8 cellular contexts compared by ENCODE assay signal in the genomic region with DNA sequence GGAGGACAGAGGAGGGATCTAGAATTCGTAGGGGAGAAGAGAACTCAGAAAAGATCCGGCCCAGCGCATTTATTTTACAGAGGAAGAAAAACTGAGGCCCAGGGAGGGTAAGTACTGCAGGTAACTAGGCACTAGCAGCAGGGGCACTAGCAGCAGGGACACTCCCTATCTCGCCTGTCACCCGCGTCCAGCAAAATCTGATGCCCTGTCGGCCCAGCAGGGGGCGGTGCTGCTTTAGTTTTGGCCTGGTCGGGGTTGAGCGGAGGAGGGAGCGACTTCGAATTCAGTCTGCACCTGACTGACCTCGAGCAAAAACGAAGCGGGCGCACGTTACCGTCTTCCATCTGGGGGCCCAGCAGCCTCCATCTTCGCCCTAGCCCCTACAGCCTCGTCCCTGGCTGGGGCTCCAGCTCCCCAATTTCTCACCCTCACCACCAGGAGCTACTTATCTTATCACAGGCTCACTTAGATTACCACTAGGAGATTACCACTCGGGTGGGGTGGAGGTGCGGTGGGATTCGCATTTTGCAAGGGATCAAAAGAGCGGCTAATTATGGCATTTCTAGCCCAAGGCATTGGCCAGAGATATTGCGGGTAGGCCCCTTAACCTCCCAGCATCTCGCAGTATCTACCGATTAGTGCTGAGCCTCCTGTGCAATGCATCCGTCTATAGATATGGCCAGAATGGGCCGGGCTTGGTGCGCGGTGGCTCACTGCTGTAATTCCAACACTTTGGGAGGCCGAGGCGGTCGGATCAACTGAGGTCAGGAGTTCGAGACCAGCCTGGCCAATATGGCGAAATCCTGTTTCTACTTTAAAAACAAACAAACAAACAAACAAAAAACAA. TPM values are rescaled to one million over a fixed set of nuclear protein-coding genes. Genes with fewer than 3 reads are reported as not detected.
DNase-seq lines count a peak whose midpoint lies in the region; ATAC-seq and TF ChIP-seq lines count a peak whose summit lies in the region.

No MANE protein-coding gene starts in this region.

- H3K27me3 ChIP-seq in BLaER1, result peaks cover 42% of the 10 kb centered on the region
- H3K27me3 ChIP-seq in dorsolateral prefrontal cortex, result peaks cover 0 to 53% (median 22%) of the 10 kb centered on the region in 45 donors
- peaks cover 0 to 8% of the 10 kb centered on the region in 2 donors for H3K27me3 ChIP-seq in right lobe of liver

- peaks cover 13% of the 10 kb centered on the region; the same call in 1 of the 2 replicates for H4K20me1 ChIP-seq in BLaER1

- TF ChIP-seq CTCF in dorsolateral prefrontal cortex (IDR thresholded peaks at IDR 0.05 in 54 of 56, conservative IDR thresholded peaks at IDR 0.05 in 2 of 56; ENCODE audit: low read depth in 1 of 56, partially characterized antibody in 56 of 56) (peak; percentile 70 to 96 (median 89)), right lobe of liver (IDR thresholded peaks at IDR 0.05) (peak; percentile 90 to 95 (median 92))

- H3K4me1 ChIP-seq in BLaER1, result peaks cover 22% of the 10 kb centered on the region
- peaks cover 0 to 27% (median 11%) of the 10 kb centered on the region in 4 donors for H3K4me1 ChIP-seq in right lobe of liver

- 9% methylated on average over 28 of the region's 36 CpGs for WGBS in right lobe of liver (ENCODE audit: insufficient coverage, low coverage, low lambda C conversion rate, missing lambda C conversion rate)

- peak; percentile 86 for DNase-seq in NCI-H69 (lab: John Stamatoyannopoulos, UW)
- DNase-seq in activated CD4-positive, alpha-beta T cell treated with anti-CD3 and anti-CD28 coated beads, Interleukin-2, amount 50 U/mL, for 4 hours, result peak; percentile 88 to 92
- peak; percentile 73 to 91 (median 84) for DNase-seq in dorsolateral prefrontal cortex
- DNase-seq in right lobe of liver, result peak; percentile 86 to 89 (median 88)
- peak; percentile 91 for DNase-seq in stimulated activated CD4-positive, alpha-beta T cell treated with anti-CD3 and anti-CD28 coated beads, Interleukin-4, amount 100 ng/mL, for 1 hour

- peak; percentile 97 for ATAC-seq in GM19395 (IDR thresholded peaks at IDR 0.05; ENCODE audit: unreplicated experiment)
- ATAC-seq in HG03558 (IDR thresholded peaks at IDR 0.05; ENCODE audit: extremely low read depth, unreplicated experiment), result peak; percentile 58
- ATAC-seq in right lobe of liver, result peak; percentile 96 to 98 (median 98)

- intact Hi-C loops in dorsolateral prefrontal cortex (cut with DNase I) (loop anchor here in 1 of 2 donors (10.0 kb wide), 1 partner anchor 406 kb away; no protein-coding TSS in a partner anchor), right lobe of liver (cut with DNase I) (no loop called here)

- no peak for TF ChIP-seq POLR2A in right lobe of liver (IDR thresholded peaks at IDR 0.05)

- peak overlapping the region; percentile 66 for H3K4me3 ChIP-seq in BLaER1
- H3K4me3 ChIP-seq in dorsolateral prefrontal cortex, result peak overlapping the region; percentile 15 to 71 (median 53)
- H3K4me3 ChIP-seq in right lobe of liver, result peak overlapping the region; percentile 34 to 46 (median 38)

- peak overlapping the region; percentile 41; the same call in 1 of the 2 replicates for H3K9ac ChIP-seq in BLaER1

- H3K9me3 ChIP-seq in BLaER1, result no peaks in the 10 kb centered on the region
- no peaks in the 10 kb centered on the region for H3K9me3 ChIP-seq in right lobe of liver

- H3K36me3 ChIP-seq in BLaER1 (no peaks in the 10 kb centered on the region), right lobe of liver (no peaks in the 10 kb centered on the region)

- H3K4me2 ChIP-seq in BLaER1, result peak overlapping the region; percentile 98

- H3K27ac ChIP-seq in BLaER1, result no peak overlapping the region
- peak overlapping the region in 42 of 59 donors; percentile 2 to 83 (median 64) for H3K27ac ChIP-seq in dorsolateral prefrontal cortex
- H3K27ac ChIP-seq in right lobe of liver, result no peak overlapping the region

RNA-seq across cellular contexts. Expression of a gene that starts 17.8 kb away (rescaled TPM):
- total RNA-seq in dorsolateral prefrontal cortex (1 to 10 TPM in 119 of 120 experiments, under 1 TPM in 1; 0.88 to 5.0 (median 2.7) TPM), right lobe of liver (1 to 10 TPM in 1 of 6 experiments, under 1 TPM in 5; 0.26 to 1.1 (median 0.61) TPM)

RNA-seq across cellular contexts. Expression of a gene that starts 53.1 kb away (rescaled TPM):
- total RNA-seq in dorsolateral prefrontal cortex (1 to 10 TPM in 6 of 120 experiments, under 1 TPM in 19, not detected in 95; 0.40 to 1.3 (median 0.79) TPM), right lobe of liver (under 1 TPM in 3 of 6 experiments, not detected in 3; 0.25 to 0.68 (median 0.27) TPM)

Comparison
In these comparisons a context has a peak if more than half of its experiments do, and no peak if none do; other contexts are left out.
1. H3K27ac ChIP-seq: peak in dorsolateral prefrontal cortex (42 of 59); none in BLaER1 (single experiment) and right lobe of liver (0 of 3).
2. Peak in every context shown above with its lines, with median percentiles within 50 percentile points of each other: H3K4me3 ChIP-seq, ATAC-seq and DNase-seq.